ENCODE assay signal across 9 cellular contexts in genomic region chr1:151157067-151157531, GRCh38. TPM values are rescaled to one million over a fixed set of nuclear protein-coding genes. Genes with fewer than 3 reads are reported as not detected.
DNase-seq lines count a peak whose midpoint lies in the region; ATAC-seq and TF ChIP-seq lines count a peak whose summit lies in the region.
"Had no signal": no experiment of that assay in that cellular context is flagged by ENCODE, and none has a peak within 500 bp of the region (broad histone marks: within the 10 kb centered on the region; RNA-seq: fewer than 3 reads in every experiment).

No MANE protein-coding gene starts in this region.

- H3K4me3 ChIP-seq in mucosa of descending colon (no peak overlapping the region), foreskin fibroblast (ENCODE audit: low read depth in 1 of 2, low read length in 2 of 2) (no peak overlapping the region), ovary (no peak overlapping the region)

- peaks cover 28 to 36% of the 10 kb centered on the region in 2 donors for H3K36me3 Mint-ChIP-seq in CD14-positive monocyte

- no peak overlapping the region for H3K27ac ChIP-seq in ovary
- H3K27ac ChIP-seq: epithelial cell of prostate had no signal

- peak overlapping the region; percentile 98 for H3K4me3 Mint-ChIP-seq in CD14-positive monocyte

- H3K27me3 Mint-ChIP-seq in CD14-positive monocyte (ENCODE audit: low read depth in 3 of 3), result peaks cover 0 to 7% (median 0%) of the 10 kb centered on the region in 3 donors

- H3K27ac Mint-ChIP-seq in CD14-positive monocyte, result peak overlapping the region; percentile 90 to 96 (median 95)

- TF ChIP-seq POLR2A in ovary (IDR thresholded peaks at IDR 0.05), result no peak

- no peaks in the 10 kb centered on the region for H3K36me3 ChIP-seq in mucosa of descending colon (ENCODE audit: low read depth)
- no peaks in the 10 kb centered on the region for H3K36me3 ChIP-seq in ovary

- peaks cover 56% of the 10 kb centered on the region for H3K4me1 Mint-ChIP-seq in CD14-positive monocyte

- 83 to 86% (median 84%) methylated on average over 6 of the region's 6 CpGs for WGBS in ovary, 3 donors

- DNase-seq in CD14-positive monocyte (ENCODE audit: low spot score) (no peak), NOMO-1 treated with dmso at 0.1 percent for 144 hours (lab: John Stamatoyannopoulos, UW; ENCODE audit: unreplicated experiment) (peak; percentile 67), mucosa of descending colon (peak; percentile 44 to 71 (median 45)), foreskin fibroblast (no peak), ovary (no peak), NCI-H82 (lab: John Stamatoyannopoulos, UW) (no peak)
- peak; percentile 33 to 38 for DNase-seq in activated T-helper 1 cell treated with anti-CD3 and anti-CD28 coated beads, Interleukin-2, amount 50 U/mL, for 16 hours (ENCODE audit: low read depth in 1 of 2, low spot score in 1 of 2)

- intact Hi-C loops in CD14-positive monocyte (cut with micrococcal nuclease) (loop anchor here (1.0 to 5.0 kb wide), 4 partner anchors 8 to 395 kb away; partner anchors contain the start of gene LYSMD1 (in 1 of the 2)), mucosa of descending colon (cut with DNase I, micrococcal nuclease) (no loop called here), ovary (cut with DNase I) (loop anchor here in 3 of 4 donors (5.0 to 10.0 kb wide), 4 partner anchors 55 to 135 kb away; no protein-coding TSS in a partner anchor)

- peak; percentile 61 for ATAC-seq in mucosa of descending colon
- no peak for ATAC-seq in GM19452 (IDR thresholded peaks at IDR 0.05; ENCODE audit: unreplicated experiment)

- TF ChIP-seq EP300 in ovary (IDR thresholded peaks at IDR 0.05), result no peak

- H3K27me3 ChIP-seq in ovary, result no peaks in the 10 kb centered on the region

- TF ChIP-seq CTCF in CD14-positive monocyte (IDR thresholded peaks at IDR 0.05), result no peak
- no peak for TF ChIP-seq CTCF in mucosa of descending colon (IDR thresholded peaks at IDR 0.05)
- TF ChIP-seq CTCF in foreskin fibroblast (IDR thresholded peaks at IDR 0.05; ENCODE audit: low read depth, low read length), result no peak
- no peak for TF ChIP-seq CTCF in ovary (IDR thresholded peaks at IDR 0.05)

- peaks cover 4% of the 10 kb centered on the region for H3K4me1 ChIP-seq in mucosa of descending colon (ENCODE audit: low read depth)
- H3K4me1 ChIP-seq in ovary (ENCODE audit: insufficient read depth), result no peaks in the 10 kb centered on the region

- H3K9me3 ChIP-seq in mucosa of descending colon (no peaks in the 10 kb centered on the region), ovary (no peaks in the 10 kb centered on the region)

- no peaks in the 10 kb centered on the region for H3K9me3 Mint-ChIP-seq in CD14-positive monocyte

RNA-seq across cellular contexts. Expression of gene TNFAIP8L2, which starts 0.7 kb away (rescaled TPM):
- polyA plus RNA-seq in CD14-positive monocyte, result 100 to 1,000 TPM; 103 to 104 TPM
- 1 to 10 TPM; 1.3 to 2.8 (median 2.5) TPM for total RNA-seq in mucosa of descending colon
- total RNA-seq in ovary, result 1 to 10 TPM in 5 of 7 donors, under 1 TPM in 2; 0.48 to 3.8 (median 1.2) TPM
- polyA plus RNA-seq in ovary, result 1 to 10 TPM; 2.1 to 4.6 TPM

RNA-seq across cellular contexts. Expression of gene LYSMD1, which starts 8.6 kb away (rescaled TPM):
- polyA plus RNA-seq in CD14-positive monocyte, result under 1 TPM in 1 of 2 donors, not detected in 1; 0.24 TPM
- 10 to 100 TPM in 2 of 3 donors, 1 to 10 TPM in 1; 7.6 to 14.0 (median 10.0) TPM for total RNA-seq in mucosa of descending colon
- total RNA-seq in ovary, result 10 to 100 TPM; 12.6 to 20.3 (median 14.3) TPM
- 10 to 100 TPM; 14.3 to 15.5 TPM for polyA plus RNA-seq in ovary

RNA-seq across cellular contexts. Expression of gene SCNM1, which starts 8.8 kb away (rescaled TPM):
- polyA plus RNA-seq in CD14-positive monocyte (100 to 1,000 TPM; 103 to 110 TPM), ovary (10 to 100 TPM; 33.0 to 38.9 TPM)
- total RNA-seq in mucosa of descending colon (10 to 100 TPM; 27.9 to 37.8 (median 28.1) TPM), ovary (10 to 100 TPM; 18.6 to 32.7 (median 22.7) TPM)

RNA-seq across cellular contexts. Expression of gene SEMA6C, which starts 10.7 kb away (rescaled TPM):
- polyA plus RNA-seq in CD14-positive monocyte, result 1 to 10 TPM in 1 of 2 donors, under 1 TPM in 1; 0.39 to 1.4 TPM
- 1 to 10 TPM; 1.9 to 9.3 (median 4.3) TPM for total RNA-seq in mucosa of descending colon
- 10 to 100 TPM in 5 of 7 donors, 1 to 10 TPM in 2; 8.0 to 18.0 (median 14.7) TPM for total RNA-seq in ovary
- 10 to 100 TPM in 1 of 2 donors, 1 to 10 TPM in 1; 5.0 to 13.4 TPM for polyA plus RNA-seq in ovary

RNA-seq across cellular contexts. Expression of gene TMOD4, which starts 18.7 kb away (rescaled TPM):
- not detected for polyA plus RNA-seq in CD14-positive monocyte
- 1 to 10 TPM in 2 of 3 donors, not detected in 1; 1.0 to 2.5 TPM for total RNA-seq in mucosa of descending colon
- 1 to 10 TPM in 2 of 7 donors, under 1 TPM in 3, not detected in 2; 0.42 to 1.4 (median 0.88) TPM for total RNA-seq in ovary
- polyA plus RNA-seq in ovary, result under 1 TPM in 1 of 2 donors, not detected in 1; 0.15 TPM

Comparison
In these comparisons a context has a peak if more than half of its experiments do, and no peak if none do; other contexts are left out.
1. DNase-seq: peak in NOMO-1 treated with dmso at 0.1 percent for 144 hours (single experiment), activated T-helper 1 cell treated with anti-CD3 and anti-CD28 coated beads, Interleukin-2, amount 50 U/mL, for 16 hours (2 of 2) and mucosa of descending colon (3 of 3); none in CD14-positive monocyte (single experiment), foreskin fibroblast (0 of 2), ovary (0 of 5) and NCI-H82 (single experiment).
2. intact Hi-C loops: an anchor here in CD14-positive monocyte (1.0 to 5.0 kb wide) and ovary (5.0 to 10.0 kb wide); none called in mucosa of descending colon.